ENCODE assay signal across 1 cellular context in the genomic region with DNA sequence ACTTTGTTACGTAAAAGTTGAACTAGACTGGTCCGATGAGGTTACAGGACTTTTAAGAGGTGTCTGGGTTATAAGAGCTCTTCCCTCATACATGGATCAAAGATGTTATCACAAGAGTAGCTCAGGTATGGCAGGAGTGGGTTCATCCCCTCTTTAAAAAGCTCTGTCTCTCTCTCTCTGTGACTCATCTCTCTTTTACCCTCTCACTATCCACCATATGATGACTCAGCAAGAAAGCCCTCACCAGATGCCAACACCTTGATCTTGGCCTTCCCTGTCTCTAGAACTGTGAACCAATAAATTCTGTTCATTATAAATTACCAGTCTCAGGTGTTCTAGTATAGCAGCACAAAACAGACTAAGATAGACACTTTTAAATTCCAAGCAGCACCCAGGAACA.
TF ChIP-seq lines count a peak whose summit lies in the region.

No MANE protein-coding gene starts in this region.

TF ChIP-seq in GM23338, 12 proteins besides CTCF, POLR2A, EP300 and RAD21:
- TF ChIP-seq, protein P1, sequence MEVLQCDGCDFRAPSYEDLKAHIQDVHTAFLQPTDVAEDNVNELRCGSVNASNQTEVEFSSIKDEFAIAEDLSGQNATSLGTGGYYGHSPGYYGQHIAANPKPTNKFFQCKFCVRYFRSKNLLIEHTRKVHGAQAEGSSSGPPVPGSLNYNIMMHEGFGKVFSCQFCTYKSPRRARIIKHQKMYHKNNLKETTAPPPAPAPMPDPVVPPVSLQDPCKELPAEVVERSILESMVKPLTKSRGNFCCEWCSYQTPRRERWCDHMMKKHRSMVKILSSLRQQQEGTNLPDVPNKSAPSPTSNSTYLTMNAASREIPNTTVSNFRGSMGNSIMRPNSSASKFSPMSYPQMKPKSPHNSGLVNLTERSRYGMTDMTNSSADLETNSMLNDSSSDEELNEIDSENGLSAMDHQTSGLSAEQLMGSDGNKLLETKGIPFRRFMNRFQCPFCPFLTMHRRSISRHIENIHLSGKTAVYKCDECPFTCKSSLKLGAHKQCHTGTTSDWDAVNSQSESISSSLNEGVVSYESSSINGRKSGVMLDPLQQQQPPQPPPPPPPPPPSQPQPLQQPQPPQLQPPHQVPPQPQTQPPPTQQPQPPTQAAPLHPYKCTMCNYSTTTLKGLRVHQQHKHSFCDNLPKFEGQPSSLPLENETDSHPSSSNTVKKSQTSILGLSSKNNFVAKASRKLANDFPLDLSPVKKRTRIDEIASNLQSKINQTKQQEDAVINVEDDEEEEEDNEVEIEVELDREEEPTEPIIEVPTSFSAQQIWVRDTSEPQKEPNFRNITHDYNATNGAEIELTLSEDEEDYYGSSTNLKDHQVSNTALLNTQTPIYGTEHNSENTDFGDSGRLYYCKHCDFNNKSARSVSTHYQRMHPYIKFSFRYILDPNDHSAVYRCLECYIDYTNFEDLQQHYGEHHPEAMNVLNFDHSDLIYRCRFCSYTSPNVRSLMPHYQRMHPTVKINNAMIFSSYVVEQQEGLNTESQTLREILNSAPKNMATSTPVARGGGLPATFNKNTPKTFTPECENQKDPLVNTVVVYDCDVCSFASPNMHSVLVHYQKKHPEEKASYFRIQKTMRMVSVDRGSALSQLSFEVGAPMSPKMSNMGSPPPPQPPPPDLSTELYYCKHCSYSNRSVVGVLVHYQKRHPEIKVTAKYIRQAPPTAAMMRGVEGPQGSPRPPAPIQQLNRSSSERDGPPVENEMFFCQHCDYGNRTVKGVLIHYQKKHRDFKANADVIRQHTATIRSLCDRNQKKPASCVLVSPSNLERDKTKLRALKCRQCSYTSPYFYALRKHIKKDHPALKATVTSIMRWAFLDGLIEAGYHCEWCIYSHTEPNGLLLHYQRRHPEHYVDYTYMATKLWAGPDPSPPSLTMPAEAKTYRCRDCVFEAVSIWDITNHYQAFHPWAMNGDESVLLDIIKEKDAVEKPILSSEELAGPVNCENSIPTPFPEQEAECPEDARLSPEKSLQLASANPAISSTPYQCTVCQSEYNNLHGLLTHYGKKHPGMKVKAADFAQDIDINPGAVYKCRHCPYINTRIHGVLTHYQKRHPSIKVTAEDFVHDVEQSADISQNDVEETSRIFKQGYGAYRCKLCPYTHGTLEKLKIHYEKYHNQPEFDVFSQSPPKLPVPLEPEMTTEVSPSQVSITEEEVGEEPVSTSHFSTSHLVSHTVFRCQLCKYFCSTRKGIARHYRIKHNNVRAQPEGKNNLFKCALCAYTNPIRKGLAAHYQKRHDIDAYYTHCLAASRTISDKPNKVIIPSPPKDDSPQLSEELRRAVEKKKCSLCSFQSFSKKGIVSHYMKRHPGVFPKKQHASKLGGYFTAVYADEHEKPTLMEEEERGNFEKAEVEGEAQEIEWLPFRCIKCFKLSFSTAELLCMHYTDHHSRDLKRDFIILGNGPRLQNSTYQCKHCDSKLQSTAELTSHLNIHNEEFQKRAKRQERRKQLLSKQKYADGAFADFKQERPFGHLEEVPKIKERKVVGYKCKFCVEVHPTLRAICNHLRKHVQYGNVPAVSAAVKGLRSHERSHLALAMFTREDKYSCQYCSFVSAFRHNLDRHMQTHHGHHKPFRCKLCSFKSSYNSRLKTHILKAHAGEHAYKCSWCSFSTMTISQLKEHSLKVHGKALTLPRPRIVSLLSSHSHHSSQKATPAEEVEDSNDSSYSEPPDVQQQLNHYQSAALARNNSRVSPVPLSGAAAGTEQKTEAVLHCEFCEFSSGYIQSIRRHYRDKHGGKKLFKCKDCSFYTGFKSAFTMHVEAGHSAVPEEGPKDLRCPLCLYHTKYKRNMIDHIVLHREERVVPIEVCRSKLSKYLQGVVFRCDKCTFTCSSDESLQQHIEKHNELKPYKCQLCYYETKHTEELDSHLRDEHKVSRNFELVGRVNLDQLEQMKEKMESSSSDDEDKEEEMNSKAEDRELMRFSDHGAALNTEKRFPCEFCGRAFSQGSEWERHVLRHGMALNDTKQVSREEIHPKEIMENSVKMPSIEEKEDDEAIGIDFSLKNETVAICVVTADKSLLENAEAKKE (CRISPR knock-in tag; IDR thresholded peaks at IDR 0.05): no peak
- TF ChIP-seq STAT1 (IDR thresholded peaks at IDR 0.05; ENCODE audit: unreplicated experiment) (no peak), POLR2AphosphoS5 (IDR thresholded peaks at IDR 0.05; ENCODE audit: low read depth) (no peak)
